1 cellular context compared by ENCODE assay signal in genomic region chr7:152899482-152900166, GRCh38.
TF ChIP-seq lines count a peak whose summit lies in the region.

No MANE protein-coding gene starts in this region.

TF ChIP-seq in HepG2, 621 proteins besides CTCF, POLR2A, EP300 and RAD21 (continued from another document and continues in another):
- TF ChIP-seq ZNF646 (CRISPR knock-in tag; IDR thresholded peaks at IDR 0.05) = 0 out of 2 replicates have a peak, but pooled peaks have one; percentile 30
- no peak for TF ChIP-seq RORA (CRISPR knock-in tag; IDR thresholded peaks at IDR 0.05)
- TF ChIP-seq ZNF503 (CRISPR knock-in tag; IDR thresholded peaks at IDR 0.05) = no peak
- TF ChIP-seq ZNF264 (CRISPR knock-in tag; IDR thresholded peaks at IDR 0.05) = no peak
- TF ChIP-seq ZNF800 (CRISPR knock-in tag; IDR thresholded peaks at IDR 0.05) = no peak
- TF ChIP-seq ZSCAN29 (CRISPR knock-in tag; conservative IDR thresholded peaks at IDR 0.05) = no peak
- no peak for TF ChIP-seq HOXA7 (CRISPR knock-in tag; IDR thresholded peaks at IDR 0.05)
- TF ChIP-seq ZNF205 (CRISPR knock-in tag; IDR thresholded peaks at IDR 0.05) = no peak
- no peak for TF ChIP-seq ZNF253 (CRISPR knock-in tag; IDR thresholded peaks at IDR 0.05; ENCODE audit: borderline replicate concordance)
- no peak for TF ChIP-seq CCAR2 (optimal IDR thresholded peaks at IDR 0.05; ENCODE audit: low read depth, low read length)
- 0 out of 2 replicates have a peak, but pooled peaks have one; percentile 32 for TF ChIP-seq HOXA5 (CRISPR knock-in tag; IDR thresholded peaks at IDR 0.05)
- no peak for TF ChIP-seq AGO1 (IDR thresholded peaks at IDR 0.05; ENCODE audit: low read depth, low read length, poor library complexity, severe bottlenecking)
- no peak for TF ChIP-seq PAF1 (CRISPR knock-in tag; IDR thresholded peaks at IDR 0.05)
- no peak for TF ChIP-seq PCBP1 (IDR thresholded peaks at IDR 0.05; ENCODE audit: borderline replicate concordance, low read depth, low read length)
- no peak for TF ChIP-seq ZNF143 (CRISPR knock-in tag; IDR thresholded peaks at IDR 0.05)
- TF ChIP-seq CBX2 (IDR thresholded peaks at IDR 0.05; ENCODE audit: low read depth, low read length) = no peak
- TF ChIP-seq CBX2 (CRISPR knock-in tag; IDR thresholded peaks at IDR 0.05; ENCODE audit: low read depth) = no peak
- TF ChIP-seq TRAFD1 (CRISPR knock-in tag; IDR thresholded peaks at IDR 0.05; ENCODE audit: borderline replicate concordance) = no peak
- TF ChIP-seq NFATC3 (CRISPR knock-in tag; IDR thresholded peaks at IDR 0.05) = no peak
- no peak for TF ChIP-seq CSRNP2 (CRISPR knock-in tag; conservative IDR thresholded peaks at IDR 0.05; ENCODE audit: low read depth)
- TF ChIP-seq MNT (IDR thresholded peaks at IDR 0.05) = no peak
- no peak for TF ChIP-seq ARNTL (CRISPR knock-in tag; IDR thresholded peaks at IDR 0.05)
- TF ChIP-seq SUZ12 (IDR thresholded peaks at IDR 0.05; ENCODE audit: low read depth, low read length) = no peak
- TF ChIP-seq ZMYM2 (CRISPR knock-in tag; IDR thresholded peaks at IDR 0.05) = no peak
- TF ChIP-seq DZIP1 (CRISPR knock-in tag; IDR thresholded peaks at IDR 0.05) = no peak
- TF ChIP-seq ZSCAN20 (CRISPR knock-in tag; IDR thresholded peaks at IDR 0.05; ENCODE audit: borderline replicate concordance) = no peak
- TF ChIP-seq ZNF782 (CRISPR knock-in tag; IDR thresholded peaks at IDR 0.05; ENCODE audit: borderline replicate concordance) = no peak
- TF ChIP-seq ZNF639 (CRISPR knock-in tag; conservative IDR thresholded peaks at IDR 0.05) = no peak
- no peak for TF ChIP-seq SMARCE1 (IDR thresholded peaks at IDR 0.05; ENCODE audit: borderline replicate concordance)
- TF ChIP-seq ZNF784 (CRISPR knock-in tag; IDR thresholded peaks at IDR 0.05; ENCODE audit: borderline replicate concordance) = no peak
- no peak for TF ChIP-seq IRF9 (CRISPR knock-in tag; IDR thresholded peaks at IDR 0.05; ENCODE audit: borderline replicate concordance)
- TF ChIP-seq CREM (IDR thresholded peaks at IDR 0.05) = peak; percentile 31
- no peak for TF ChIP-seq CREM (CRISPR knock-in tag; IDR thresholded peaks at IDR 0.05)
- TF ChIP-seq BCL6 (CRISPR knock-in tag; IDR thresholded peaks at IDR 0.05) = no peak
- TF ChIP-seq ZNF660 (CRISPR knock-in tag; IDR thresholded peaks at IDR 0.05; ENCODE audit: borderline replicate concordance, low read depth) = no peak
- no peak for TF ChIP-seq ZNF329 (CRISPR knock-in tag; IDR thresholded peaks at IDR 0.05; ENCODE audit: low read depth)
- TF ChIP-seq FOXJ3 (CRISPR knock-in tag; IDR thresholded peaks at IDR 0.05; ENCODE audit: borderline replicate concordance) = peak; percentile 54; the same call in 1 of the 2 replicates
- no peak for TF ChIP-seq SRF (IDR thresholded peaks at IDR 0.05; ENCODE audit: low read depth, low read length)
- TF ChIP-seq ZNF468 (CRISPR knock-in tag; IDR thresholded peaks at IDR 0.05) = no peak
- no peak for TF ChIP-seq ZNF605 (CRISPR knock-in tag; IDR thresholded peaks at IDR 0.05)
- TF ChIP-seq PRPF4 (IDR thresholded peaks at IDR 0.05; ENCODE audit: low read depth, low read length, poor library complexity, severe bottlenecking) = no peak
